ENCODE assay signal across 8 cellular contexts in the genomic region with DNA sequence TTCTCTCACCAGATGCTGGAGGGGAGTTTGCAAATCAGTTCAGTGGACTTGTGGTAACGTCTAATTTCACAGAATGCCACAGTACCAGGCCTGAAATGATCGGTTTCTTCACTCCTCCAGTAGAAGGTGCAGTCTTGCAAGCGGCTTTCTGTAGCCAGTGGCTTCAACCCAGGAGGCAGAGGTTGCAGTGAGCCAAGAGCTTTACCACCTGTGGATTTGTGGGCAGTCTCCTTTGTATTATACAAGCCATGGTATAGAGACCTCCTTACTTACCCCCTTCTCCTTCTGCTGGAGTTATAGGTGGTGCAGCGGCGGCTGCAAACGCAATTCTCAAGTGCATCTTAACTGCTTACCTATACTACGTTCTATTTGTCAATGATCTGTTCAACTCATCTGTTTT.
"Had no signal": no experiment of that assay in that cellular context is flagged by ENCODE, and none has a peak within 500 bp of the region (broad histone marks: within the 10 kb centered on the region; RNA-seq: fewer than 3 reads in every experiment).

No MANE protein-coding gene starts in this region.

- ATAC-seq: HCT116, K562 had no signal

- H3K4me3 ChIP-seq: GM23248, HAP-1, K562 had no signal

- H3K27ac ChIP-seq: GM23248, HL-60 had no signal

- H3K9ac ChIP-seq: GM23248 had no signal

- FAIRE-seq: K562 had no signal

- DNase-seq: GM23248, H7, HFFc6, IMR-90 had no signal

- H2AFZ ChIP-seq: GM23248 had no signal

- H3K4me1 ChIP-seq: HAP-1 had no signal

- H3K9me3 Mint-ChIP-seq: HFFc6 had no signal

- H3K9me3 ChIP-seq: HAP-1 had no signal

- H3K27ac Mint-ChIP-seq: HFFc6 had no signal

- H3K4me3 Mint-ChIP-seq: HFFc6 had no signal
